ENCODE assay signal across 8 cellular contexts in genomic region chr2:3379339-3379646, GRCh38. TPM values are rescaled to one million over a fixed set of nuclear protein-coding genes. Genes with fewer than 3 reads are reported as not detected.
DNase-seq lines count a peak whose midpoint lies in the region; ATAC-seq, FAIRE-seq and TF ChIP-seq lines count a peak whose summit lies in the region.

No MANE protein-coding gene starts in this region.

- peak overlapping the region; percentile 93 for H3K9ac ChIP-seq in SK-N-SH
- H3K9ac ChIP-seq in keratinocyte (ENCODE audit: control insufficient read depth, extremely low read depth, insufficient read depth, low read length): peak overlapping the region; percentile 94

- no peaks in the 10 kb centered on the region for H3K9me3 ChIP-seq in SK-N-SH
- no peaks in the 10 kb centered on the region for H3K9me3 ChIP-seq in keratinocyte (ENCODE audit: control insufficient read depth, low read depth, low read length)

- no peaks in the 10 kb centered on the region for H3K27me3 ChIP-seq in SK-N-SH (ENCODE audit: insufficient read depth)
- H3K27me3 ChIP-seq in keratinocyte (ENCODE audit: control insufficient read depth, extremely low read depth, insufficient read depth, low read length): no peaks in the 10 kb centered on the region

- peak overlapping the region; percentile 79 for H3K4me2 ChIP-seq in SK-N-SH
- H3K4me2 ChIP-seq in keratinocyte (ENCODE audit: control insufficient read depth, extremely low read depth, insufficient read depth, low read depth, low read length): peak overlapping the region; percentile 79

- H3K9me1 ChIP-seq in keratinocyte (ENCODE audit: control insufficient read depth, extremely low read depth, insufficient read depth, low read length): no peaks in the 10 kb centered on the region

- ATAC-seq in SK-N-SH treated with all-trans-retinoic acid at 6 μM for 48 hours: no peak
- no peak for ATAC-seq in GM18498 (IDR thresholded peaks at IDR 0.05; ENCODE audit: unreplicated experiment)

- no peaks in the 10 kb centered on the region for H3K27me3 Mint-ChIP-seq in activated naive CD8-positive, alpha-beta T cell

- H3K4me3 ChIP-seq in SK-N-SH (ENCODE audit: low read depth in 2 of 2, low read length in 1 of 2) (peak overlapping the region; percentile 97 to 98), keratinocyte (ENCODE audit: control insufficient read depth in 2 of 3, extremely low read depth in 1 of 3, insufficient read depth in 2 of 3, low read depth in 1 of 3, low read length in 3 of 3) (peak overlapping the region; percentile 82 to 94 (median 92))

- dilution Hi-C loops in keratinocyte (cut with MboI; ENCODE audit: extremely low pct_ligation_motif_present, low sequenced_read_pairs): no loop called here

- peak overlapping the region; percentile 95 for H3K4me3 Mint-ChIP-seq in activated naive CD8-positive, alpha-beta T cell

- no peak for TF ChIP-seq EP300 in SK-N-SH (IDR thresholded peaks at IDR 0.05; ENCODE audit: borderline replicate concordance in 1 of 2, low read depth in 1 of 2, low read length in 1 of 2)

- TF ChIP-seq CTCF in SK-N-SH (IDR thresholded peaks at IDR 0.05): no peak
- no peak for TF ChIP-seq CTCF in keratinocyte (optimal IDR thresholded peaks at IDR 0.05 in 1 of 3, IDR thresholded peaks at IDR 0.05 in 1 of 3, conservative IDR thresholded peaks at IDR 0.05 in 1 of 3; ENCODE audit: extremely low read depth in 1 of 3, insufficient read depth in 2 of 3, low read length in 3 of 3)

- H3K27ac Mint-ChIP-seq in activated naive CD8-positive, alpha-beta T cell: peak overlapping the region; percentile 90

- H3F3A ChIP-seq in SK-N-SH (replicated peaks; ENCODE audit: insufficient read depth): peaks cover 12% of the 10 kb centered on the region

- peak overlapping the region; percentile 88 for H2AFZ ChIP-seq in SK-N-SH (ENCODE audit: low read depth)
- peak overlapping the region; percentile 58 for H2AFZ ChIP-seq in keratinocyte (ENCODE audit: control insufficient read depth, low read length)

- CTCF ChIA-PET in SK-N-SH (lab: Yijun Ruan, JAX): interaction anchor here (0.7 to 1.5 kb wide), 13 partner anchors 14 to 766 kb away, joined by 3 to 4 read pairs (median 3); no protein-coding TSS in a partner anchor

- DNase-seq in SK-N-SH: no peak
- no peak for DNase-seq in keratinocyte (ENCODE audit: low read depth, low spot score)
- no peak for DNase-seq in substantia nigra (lab: John Stamatoyannopoulos, UW)
- DNase-seq in putamen (ENCODE audit: low spot score): no peak
- DNase-seq in effector CD4-positive, alpha-beta T cell: no peak

- H3K4me1 ChIP-seq in SK-N-SH (ENCODE audit: control insufficient read depth in 1 of 2, insufficient read depth in 2 of 2, low read depth in 1 of 2, low read length in 1 of 2) (peaks cover 0 to 27% of the 10 kb centered on the region in 2 experiments; a peak in 2 of 4 replicates), keratinocyte (ENCODE audit: control insufficient read depth, extremely low read depth, insufficient read depth, low read length) (peaks cover 28% of the 10 kb centered on the region)

- POLR2A ChIA-PET in SK-N-SH (lab: Yijun Ruan, JAX): interaction anchor here (0.6 to 1.6 kb wide), 12 partner anchors 13 to 533 kb away, joined by 3 to 7 read pairs (median 4); partner anchors contain the start of gene RNASEH1

- peaks cover 16 to 20% of the 10 kb centered on the region in 2 experiments for H3K36me3 ChIP-seq in SK-N-SH (replicated peaks in 1 of 2; ENCODE audit: control insufficient read depth in 1 of 2, insufficient read depth in 2 of 2, low read length in 1 of 2)
- peaks cover 0 to 4% of the 10 kb centered on the region in 2 experiments for H3K36me3 ChIP-seq in keratinocyte (ENCODE audit: control insufficient read depth in 2 of 2, extremely low read depth in 1 of 2, insufficient read depth in 2 of 2, low read length in 2 of 2)

- no peaks in the 10 kb centered on the region for H4K20me1 ChIP-seq in SK-N-SH (ENCODE audit: insufficient read depth)
- H4K20me1 ChIP-seq in keratinocyte (ENCODE audit: control insufficient read depth, extremely low read depth, insufficient read depth, low read length): no peaks in the 10 kb centered on the region

- peak overlapping the region; percentile 79 to 94 for H3K27ac ChIP-seq in SK-N-SH (ENCODE audit: low read depth in 2 of 2, low read length in 1 of 2)
- H3K27ac ChIP-seq in keratinocyte (ENCODE audit: control insufficient read depth, insufficient read depth, low read length): peak overlapping the region; percentile 90
- peak overlapping the region; percentile 86 for H3K27ac ChIP-seq in substantia nigra (ENCODE audit: low read depth, low read length, poor library complexity, severe bottlenecking)

- no peaks in the 10 kb centered on the region for H3K9me3 Mint-ChIP-seq in activated naive CD8-positive, alpha-beta T cell (ENCODE audit: low read depth)

- no peak for TF ChIP-seq RAD21 in SK-N-SH (IDR thresholded peaks at IDR 0.05; ENCODE audit: low read length)

- WGBS in SK-N-SH (ENCODE audit: low lambda C conversion rate): 8% methylated on average over 7 of the region's 8 CpGs

- no peak for FAIRE-seq in keratinocyte (lab: Jason Lieb, UNC)

- peaks cover 7% of the 10 kb centered on the region for H3K36me3 Mint-ChIP-seq in activated naive CD8-positive, alpha-beta T cell

- peaks cover 82% of the 10 kb centered on the region for H3K79me2 ChIP-seq in SK-N-SH (ENCODE audit: insufficient read depth)
- H3K79me2 ChIP-seq in keratinocyte (ENCODE audit: control insufficient read depth, insufficient read depth, low read length): peaks cover 56% of the 10 kb centered on the region

- H3K9me2 ChIP-seq in SK-N-SH: no peaks in the 10 kb centered on the region

- peaks cover 47% of the 10 kb centered on the region for H3K4me1 Mint-ChIP-seq in activated naive CD8-positive, alpha-beta T cell (ENCODE audit: low read depth)

TF ChIP-seq in SK-N-SH, 30 proteins besides CTCF, POLR2A, EP300 and RAD21 (continues in another document):
- 0 out of 2 replicates have a peak, but pooled peaks have one; percentile 10 for TF ChIP-seq ZBTB33 (IDR thresholded peaks at IDR 0.05; ENCODE audit: borderline replicate concordance, low read depth)

TF ChIP-seq in SK-N-SH treated with all-trans-retinoic acid at 6 μM for 48 hours, 23 proteins besides CTCF, POLR2A, EP300 and RAD21 (continues in another document):
- no peak for TF ChIP-seq PATZ1 (CRISPR knock-in tag; IDR thresholded peaks at IDR 0.05; ENCODE audit: borderline replicate concordance)
- no peak for TF ChIP-seq POU6F1 (CRISPR knock-in tag; IDR thresholded peaks at IDR 0.05; ENCODE audit: borderline replicate concordance, low read depth)
- TF ChIP-seq ZNF565 (CRISPR knock-in tag; conservative IDR thresholded peaks at IDR 0.05; ENCODE audit: low read depth): no peak

RNA-seq across cellular contexts. Expression of gene TRAPPC12, which starts 0.2 kb away (rescaled TPM):
- 59.5 and 83.3 TPM in 2 replicates for polyA plus RNA-seq in SK-N-SH (2012; rRNA removed)
- polyA plus RNA-seq in SK-N-SH (2012; cell fraction: cytosol; rRNA removed): 39.2 and 48.1 TPM in 2 replicates
- polyA plus RNA-seq in SK-N-SH (2012; cell fraction: nucleus; rRNA removed): 174 and 253 TPM in 2 replicates
- 41.4 to 53.6 TPM (median 44.2 TPM) in 3 replicates for polyA plus RNA-seq in keratinocyte
- polyA plus RNA-seq in keratinocyte (2011; ENCODE audit: low read depth): 39.9 TPM
- polyA plus RNA-seq in keratinocyte (2011; cell fraction: cytosol; rRNA removed): 26.3 and 32.6 TPM in 2 replicates
- polyA plus RNA-seq in keratinocyte (2011; cell fraction: nucleus; rRNA removed): 91.2 and 111 TPM in 2 replicates
- polyA plus RNA-seq in keratinocyte (2012; ENCODE audit: low replicate concordance): 49.9 and 63.4 TPM in 2 replicates
- polyA minus RNA-seq in keratinocyte: 67.3 to 144 TPM (median 95.0 TPM) in 3 replicates
- polyA minus RNA-seq in keratinocyte (2011; cell fraction: cytosol; rRNA and poly(A)+ RNA removed): 48.0 TPM
- 59.8 and 73.9 TPM in 2 replicates for polyA minus RNA-seq in keratinocyte (2011; cell fraction: nucleus; rRNA and poly(A)+ RNA removed)

RNA-seq across cellular contexts. Expression of gene EIPR1, which starts 1.7 kb away (rescaled TPM):
- polyA plus RNA-seq in SK-N-SH (2012; rRNA removed) (85.9 and 103 TPM in 2 replicates), keratinocyte (44.3 to 56.2 TPM (median 49.3 TPM) in 3 replicates)
- polyA plus RNA-seq in SK-N-SH (2012; cell fraction: cytosol; rRNA removed): 62.4 and 82.1 TPM in 2 replicates
- 63.8 and 73.1 TPM in 2 replicates for polyA plus RNA-seq in SK-N-SH (2012; cell fraction: nucleus; rRNA removed)
- polyA plus RNA-seq in keratinocyte (2011; ENCODE audit: low read depth): 8.8 TPM
- polyA plus RNA-seq in keratinocyte (2011; cell fraction: cytosol; rRNA removed): 41.2 and 55.7 TPM in 2 replicates
- 26.0 and 32.1 TPM in 2 replicates for polyA plus RNA-seq in keratinocyte (2011; cell fraction: nucleus; rRNA removed)
- polyA plus RNA-seq in keratinocyte (2012; ENCODE audit: low replicate concordance): 18.3 and 34.2 TPM in 2 replicates
- 44.0 to 50.6 TPM (median 46.6 TPM) in 3 replicates for polyA minus RNA-seq in keratinocyte
- polyA minus RNA-seq in keratinocyte (2011; cell fraction: cytosol; rRNA and poly(A)+ RNA removed): 44.3 TPM
- polyA minus RNA-seq in keratinocyte (2011; cell fraction: nucleus; rRNA and poly(A)+ RNA removed): 12.9 and 25.4 TPM in 2 replicates
